Comparison of ENCODE assay signal across 1 cellular context in the genomic region with DNA sequence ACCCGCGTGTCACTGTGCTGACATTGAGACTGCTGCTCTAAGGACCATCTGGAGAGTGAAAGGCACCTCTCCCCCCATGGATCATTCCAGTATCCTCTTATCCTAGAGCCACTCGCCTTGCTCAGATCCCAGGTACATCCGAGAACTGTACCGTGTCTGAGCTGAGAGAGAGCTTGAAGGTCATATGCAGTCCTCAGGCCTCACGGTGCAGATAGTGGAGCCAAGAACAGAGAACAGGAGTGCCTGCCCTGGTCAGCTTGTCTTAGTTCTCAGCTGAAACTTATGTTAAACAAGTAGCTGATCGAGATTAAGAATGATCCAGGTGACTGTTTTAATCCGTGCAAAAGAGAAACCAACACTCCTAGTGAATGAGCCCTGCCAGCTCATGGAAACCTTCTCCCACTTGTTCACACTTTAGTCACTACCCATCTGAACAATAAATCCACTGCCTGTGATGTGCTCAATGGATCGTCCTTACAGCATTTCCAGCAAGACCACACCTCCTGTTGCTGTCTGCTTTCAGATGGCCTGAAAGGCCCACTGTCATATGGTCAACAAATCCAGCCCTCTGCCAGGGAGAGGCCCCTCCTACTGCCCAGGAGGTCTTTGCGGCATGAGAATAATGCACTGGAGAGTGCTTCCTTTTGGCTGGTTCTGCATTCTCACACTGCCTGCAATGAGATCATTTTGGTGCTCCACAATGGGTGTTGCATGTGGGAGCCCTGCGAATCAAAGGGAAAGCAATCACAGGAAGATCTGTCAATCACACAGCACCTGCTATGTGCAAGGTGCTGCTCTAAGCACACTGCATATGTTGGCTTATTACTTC.
TF ChIP-seq lines count a peak whose summit lies in the region.

No MANE protein-coding gene starts in this region.

TF ChIP-seq in WTC11, 78 proteins besides CTCF, POLR2A, EP300 and RAD21 (continued from another document):
- TF ChIP-seq HMGA2 (CRISPR knock-in tag; IDR thresholded peaks at IDR 0.05) (no peak), NFE2L1 (CRISPR knock-in tag; IDR thresholded peaks at IDR 0.05) (no peak), NR3C1 (CRISPR knock-in tag; conservative IDR thresholded peaks at IDR 0.05; ENCODE audit: low read depth) (no peak), GTF2I (CRISPR knock-in tag; conservative IDR thresholded peaks at IDR 0.05) (no peak), TP53 (CRISPR knock-in tag; IDR thresholded peaks at IDR 0.05) (no peak), ELF4 (CRISPR knock-in tag; IDR thresholded peaks at IDR 0.05; ENCODE audit: low read depth) (no peak)
- TF ChIP-seq, protein P1, sequence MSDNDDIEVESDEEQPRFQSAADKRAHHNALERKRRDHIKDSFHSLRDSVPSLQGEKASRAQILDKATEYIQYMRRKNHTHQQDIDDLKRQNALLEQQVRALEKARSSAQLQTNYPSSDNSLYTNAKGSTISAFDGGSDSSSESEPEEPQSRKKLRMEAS (CRISPR knock-in tag; IDR thresholded peaks at IDR 0.05) = no peak
- TF ChIP-seq, protein P2, sequence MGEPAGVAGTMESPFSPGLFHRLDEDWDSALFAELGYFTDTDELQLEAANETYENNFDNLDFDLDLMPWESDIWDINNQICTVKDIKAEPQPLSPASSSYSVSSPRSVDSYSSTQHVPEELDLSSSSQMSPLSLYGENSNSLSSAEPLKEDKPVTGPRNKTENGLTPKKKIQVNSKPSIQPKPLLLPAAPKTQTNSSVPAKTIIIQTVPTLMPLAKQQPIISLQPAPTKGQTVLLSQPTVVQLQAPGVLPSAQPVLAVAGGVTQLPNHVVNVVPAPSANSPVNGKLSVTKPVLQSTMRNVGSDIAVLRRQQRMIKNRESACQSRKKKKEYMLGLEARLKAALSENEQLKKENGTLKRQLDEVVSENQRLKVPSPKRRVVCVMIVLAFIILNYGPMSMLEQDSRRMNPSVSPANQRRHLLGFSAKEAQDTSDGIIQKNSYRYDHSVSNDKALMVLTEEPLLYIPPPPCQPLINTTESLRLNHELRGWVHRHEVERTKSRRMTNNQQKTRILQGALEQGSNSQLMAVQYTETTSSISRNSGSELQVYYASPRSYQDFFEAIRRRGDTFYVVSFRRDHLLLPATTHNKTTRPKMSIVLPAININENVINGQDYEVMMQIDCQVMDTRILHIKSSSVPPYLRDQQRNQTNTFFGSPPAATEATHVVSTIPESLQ (CRISPR knock-in tag; IDR thresholded peaks at IDR 0.05) = no peak
- TF ChIP-seq, protein P3, sequence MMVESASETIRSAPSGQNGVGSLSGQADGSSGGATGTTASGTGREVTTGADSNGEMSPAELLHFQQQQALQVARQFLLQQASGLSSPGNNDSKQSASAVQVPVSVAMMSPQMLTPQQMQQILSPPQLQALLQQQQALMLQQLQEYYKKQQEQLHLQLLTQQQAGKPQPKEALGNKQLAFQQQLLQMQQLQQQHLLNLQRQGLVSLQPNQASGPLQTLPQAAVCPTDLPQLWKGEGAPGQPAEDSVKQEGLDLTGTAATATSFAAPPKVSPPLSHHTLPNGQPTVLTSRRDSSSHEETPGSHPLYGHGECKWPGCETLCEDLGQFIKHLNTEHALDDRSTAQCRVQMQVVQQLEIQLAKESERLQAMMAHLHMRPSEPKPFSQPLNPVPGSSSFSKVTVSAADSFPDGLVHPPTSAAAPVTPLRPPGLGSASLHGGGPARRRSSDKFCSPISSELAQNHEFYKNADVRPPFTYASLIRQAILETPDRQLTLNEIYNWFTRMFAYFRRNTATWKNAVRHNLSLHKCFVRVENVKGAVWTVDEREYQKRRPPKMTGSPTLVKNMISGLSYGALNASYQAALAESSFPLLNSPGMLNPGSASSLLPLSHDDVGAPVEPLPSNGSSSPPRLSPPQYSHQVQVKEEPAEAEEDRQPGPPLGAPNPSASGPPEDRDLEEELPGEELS (CRISPR knock-in tag; IDR thresholded peaks at IDR 0.05) = no peak
